Comparison of ENCODE assay signal across 8 cellular contexts in genomic region chr18:12317664-12318333, GRCh38. TPM values are rescaled to one million over a fixed set of nuclear protein-coding genes. Genes with fewer than 3 reads are reported as not detected.
DNase-seq lines count a peak whose midpoint lies in the region; ATAC-seq and TF ChIP-seq lines count a peak whose summit lies in the region.

No MANE protein-coding gene starts in this region.

- H3K4me3 Mint-ChIP-seq in MCF 10A (ENCODE audit: unreplicated experiment) = no peak overlapping the region

- intact Hi-C loops in MCF 10A (cut with micrococcal nuclease) (no loop called here), left colon (cut with DNase I, micrococcal nuclease) (no loop called here)

- peaks cover 79% of the 10 kb centered on the region for H3K36me3 Mint-ChIP-seq in MCF 10A (ENCODE audit: insufficient read depth, unreplicated experiment)

- no peak overlapping the region for H3K4me3 ChIP-seq in upper lobe of left lung

- no peaks in the 10 kb centered on the region for H3K9me3 Mint-ChIP-seq in MCF 10A (ENCODE audit: unreplicated experiment)

- TF ChIP-seq EP300 in upper lobe of left lung (IDR thresholded peaks at IDR 0.05) = no peak

- H3K27me3 Mint-ChIP-seq in MCF 10A (ENCODE audit: insufficient read depth, unreplicated experiment) = no peaks in the 10 kb centered on the region

- peak overlapping the region; percentile 23 for H3K27ac Mint-ChIP-seq in MCF 10A (ENCODE audit: low read depth, unreplicated experiment)

- H3K4me1 Mint-ChIP-seq in MCF 10A (ENCODE audit: insufficient read depth, unreplicated experiment) = peaks cover 17% of the 10 kb centered on the region

- 72 to 73% methylated on average over 6 of the region's 6 CpGs for WGBS in upper lobe of left lung, 2 donors

- H3K4me1 ChIP-seq in upper lobe of left lung = peaks cover 4 to 29% (median 24%) of the 10 kb centered on the region in 4 donors

- BruUV-seq in MCF 10A (replicated peaks; lab: Mats Ljungman, UMichigan) = no TSS peak

- CTCF ChIA-PET in MCF 10A (lab: Yijun Ruan, JAX) = interaction anchor here (0.7 to 3.4 kb wide), 5 partner anchors 10 to 242 kb away, joined by 3 to 21 read pairs (median 3); no protein-coding TSS in a partner anchor

- H3K36me3 ChIP-seq in upper lobe of left lung = peaks cover 0 to 81% (median 14%) of the 10 kb centered on the region in 4 donors

- ATAC-seq in left colon = peak; percentile 12
- ATAC-seq in upper lobe of left lung (ENCODE audit: low FRiP score in 2 of 2) = peak; percentile 59 to 82
- no peak for ATAC-seq in GM21515 (IDR thresholded peaks at IDR 0.05; ENCODE audit: unreplicated experiment)
- no peak for ATAC-seq in GM21619 (IDR thresholded peaks at IDR 0.05; ENCODE audit: unreplicated experiment)

- TF ChIP-seq CTCF in MCF 10A (IDR thresholded peaks at IDR 0.05; ENCODE audit: unreplicated experiment) = no peak
- no peak for TF ChIP-seq CTCF in upper lobe of left lung (IDR thresholded peaks at IDR 0.05)

- peak overlapping the region in 2 of 4 donors; percentile 19 to 42 for H3K27ac ChIP-seq in upper lobe of left lung

- DNase-seq in NOMO-1 treated with DMSO at 0.1 percent for 48 hours (lab: John Stamatoyannopoulos, UW; ENCODE audit: unreplicated experiment) = peak; percentile 36
- DNase-seq in NOMO-1 treated with dmso at 0.1 percent for 144 hours (lab: John Stamatoyannopoulos, UW; ENCODE audit: unreplicated experiment) = no peak
- no peak for DNase-seq in MCF 10A (ENCODE audit: unreplicated experiment)
- no peak for DNase-seq in left colon
- no peak for DNase-seq in upper lobe of left lung
- DNase-seq in activated effector memory CD4-positive, alpha-beta T cell treated with anti-CD3 and anti-CD28 coated beads, Interleukin-2, amount 50 U/mL, for 16 hours = no peak

- no peaks in the 10 kb centered on the region for H3K9me3 ChIP-seq in upper lobe of left lung

- no peaks in the 10 kb centered on the region for H3K27me3 ChIP-seq in upper lobe of left lung

- TF ChIP-seq POLR2A in upper lobe of left lung (IDR thresholded peaks at IDR 0.05) = no peak

- POLR2A ChIA-PET in MCF 10A (lab: Yijun Ruan, JAX) = interaction anchor here (0.6 to 1.5 kb wide), 5 partner anchors 9 to 217 kb away, joined by 3 read pairs; no protein-coding TSS in a partner anchor

RNA-seq across cellular contexts. Expression of gene TUBB6, which starts 9.8 kb away (rescaled TPM):
- total RNA-seq in MCF 10A (2022) (141 and 167 TPM in 2 replicates), left colon (10 to 100 TPM in 1 of 2 donors, 1 to 10 TPM in 1; 8.3 to 29.8 TPM), upper lobe of left lung (100 to 1,000 TPM in 4 of 6 donors, 10 to 100 TPM in 2; 89.1 to 380 (median 157) TPM)

RNA-seq across cellular contexts. Expression of gene AFG3L2, which starts 59.2 kb away (rescaled TPM):
- total RNA-seq in MCF 10A (2022) (56.7 and 77.2 TPM in 2 replicates), left colon (100 to 1,000 TPM; 107 to 108 TPM), upper lobe of left lung (10 to 100 TPM; 31.3 to 55.6 (median 38.3) TPM)

Comparison
In these comparisons a context has a peak if more than half of its experiments do, and no peak if none do; other contexts are left out.
1. ATAC-seq: peak in left colon (single experiment) and upper lobe of left lung (2 of 2); none in GM21515 (single experiment) and GM21619 (single experiment).